Comparison of ENCODE assay signal across 17 cellular contexts in genomic region chr1:67761730-67762129, GRCh38.
DNase-seq lines count a peak whose midpoint lies in the region; ATAC-seq and TF ChIP-seq lines count a peak whose summit lies in the region.
"Had no signal": no experiment of that assay in that cellular context is flagged by ENCODE, and none has a peak within 500 bp of the region (broad histone marks: within the 10 kb centered on the region; RNA-seq: fewer than 3 reads in every experiment).

No MANE protein-coding gene starts in this region.

- WGBS in GM23248 (ENCODE audit: low coverage in 1 of 2, low lambda C conversion rate in 2 of 2, missing lambda C conversion rate in 2 of 2), 2 experiments: 79 to 83% methylated on average over 4 of the region's 4 CpGs

- H3K27me3 ChIP-seq in GM23248 (replicated peaks; ENCODE audit: insufficient read depth): no peaks in the 10 kb centered on the region

- H3K4me1 Mint-ChIP-seq in HFFc6 (ENCODE audit: low read depth) (peaks cover 75% of the 10 kb centered on the region), osteocyte (ENCODE audit: unreplicated experiment) (peaks cover 44% of the 10 kb centered on the region)
- H3K4me1 Mint-ChIP-seq in activated naive CD4-positive, alpha-beta T cell treated with anti-CD3 and anti-CD28 coated beads for 36 hours (ENCODE audit: low read depth): peaks cover 5% of the 10 kb centered on the region

- in situ Hi-C loops in GM23248 (cut with MboI): loop anchor here (5.0 kb wide), 1 partner anchor 229 kb away; no protein-coding TSS in a partner anchor

- ATAC-seq in HG02798 (IDR thresholded peaks at IDR 0.05; ENCODE audit: poor library complexity, unreplicated experiment): no peak

- peaks cover 38% of the 10 kb centered on the region for H3F3A ChIP-seq in GM23248 (ENCODE audit: insufficient read depth)

- H3K27me3 Mint-ChIP-seq in HFFc6 (ENCODE audit: insufficient read depth) (no peaks in the 10 kb centered on the region), osteocyte (ENCODE audit: unreplicated experiment) (no peaks in the 10 kb centered on the region)
- peaks cover 19% of the 10 kb centered on the region for H3K27me3 Mint-ChIP-seq in activated naive CD4-positive, alpha-beta T cell treated with anti-CD3 and anti-CD28 coated beads for 36 hours (ENCODE audit: low read depth)

- no peak overlapping the region for H3K4me3 ChIP-seq in GM23248

- H3K27ac Mint-ChIP-seq in HFFc6 (peak overlapping the region; percentile 68; the same call in 1 of the 2 replicates), osteocyte (ENCODE audit: unreplicated experiment) (peak overlapping the region; percentile 27)
- no peak overlapping the region for H3K27ac Mint-ChIP-seq in activated naive CD4-positive, alpha-beta T cell treated with anti-CD3 and anti-CD28 coated beads for 36 hours
- H3K27ac Mint-ChIP-seq: CD14-positive monocyte had no signal

- no peaks in the 10 kb centered on the region for H3K9me2 ChIP-seq in GM23248 (ENCODE audit: insufficient read depth)
- H3K9me2 ChIP-seq: SK-N-SH had no signal

- intact Hi-C loops in activated naive CD4-positive, alpha-beta T cell treated with anti-CD3 and anti-CD28 coated beads for 36 hours (cut with micrococcal nuclease): loop anchor here (5.0 kb wide), 1 partner anchor 529 kb away; no protein-coding TSS in a partner anchor

- H3K4me3 Mint-ChIP-seq in HFFc6 (no peak overlapping the region), osteocyte (ENCODE audit: unreplicated experiment) (no peak overlapping the region)
- H3K4me3 Mint-ChIP-seq in activated naive CD4-positive, alpha-beta T cell treated with anti-CD3 and anti-CD28 coated beads for 36 hours: no peak overlapping the region
- H3K4me3 Mint-ChIP-seq: CD14-positive monocyte had no signal

- H3K36me3 Mint-ChIP-seq in HFFc6 (ENCODE audit: low read depth): peaks cover 5% of the 10 kb centered on the region; the same call in 1 of the 2 replicates
- no peaks in the 10 kb centered on the region for H3K36me3 Mint-ChIP-seq in osteocyte (ENCODE audit: unreplicated experiment)
- no peaks in the 10 kb centered on the region for H3K36me3 Mint-ChIP-seq in activated naive CD4-positive, alpha-beta T cell treated with anti-CD3 and anti-CD28 coated beads for 36 hours (ENCODE audit: low read depth)
- H3K36me3 Mint-ChIP-seq: CD14-positive monocyte had no signal

- H3K27ac ChIP-seq in GM23248 (no peak overlapping the region), VCaP (0 out of 2 replicates have a peak overlapping the region, but pooled peaks have one; percentile 64)

- H4K20me1 ChIP-seq in GM23248 (ENCODE audit: insufficient read depth): no peaks in the 10 kb centered on the region

- peaks cover 56% of the 10 kb centered on the region for H3K4me1 ChIP-seq in GM23248 (ENCODE audit: insufficient read depth)

- no peaks in the 10 kb centered on the region for H3K36me3 ChIP-seq in GM23248 (ENCODE audit: low read depth)

- H3K9me3 ChIP-seq in GM23248 (ENCODE audit: low read depth): no peaks in the 10 kb centered on the region
- H3K9me3 ChIP-seq: SK-N-SH had no signal

- no peaks in the 10 kb centered on the region for H3K9me3 Mint-ChIP-seq in HFFc6
- no peaks in the 10 kb centered on the region for H3K9me3 Mint-ChIP-seq in osteocyte (ENCODE audit: unreplicated experiment)
- H3K9me3 Mint-ChIP-seq in activated naive CD4-positive, alpha-beta T cell treated with anti-CD3 and anti-CD28 coated beads for 36 hours: no peaks in the 10 kb centered on the region
- H3K9me3 Mint-ChIP-seq: CD14-positive monocyte had no signal

- H3K79me2 ChIP-seq in GM23248 (ENCODE audit: insufficient read depth): peaks cover 87% of the 10 kb centered on the region

- no peak overlapping the region for H3K4me2 ChIP-seq in GM23248 (ENCODE audit: unreplicated experiment)
- H3K4me2 ChIP-seq: SK-N-SH had no signal

- H2AFZ ChIP-seq in GM23248: no peak overlapping the region

- peak overlapping the region; percentile 59; the same call in 1 of the 2 replicates for H3K9ac ChIP-seq in GM23248
- H3K9ac ChIP-seq: SK-N-SH had no signal

- TF ChIP-seq CTCF in HFFc6 (IDR thresholded peaks at IDR 0.05) (no peak), VCaP (conservative IDR thresholded peaks at IDR 0.05) (no peak), osteocyte (IDR thresholded peaks at IDR 0.05) (no peak)

- DNase-seq in GM23248 (no peak), HFFc6 (no peak), osteocyte (ENCODE audit: extremely low spot score, unreplicated experiment) (no peak), HUDEP-2 (lab: John Stamatoyannopoulos, UW; ENCODE audit: unreplicated experiment in 76 of 76) (no peak)
- no peak for DNase-seq in activated naive CD4-positive, alpha-beta T cell treated with anti-CD3 and anti-CD28 coated beads for 36 hours
- DNase-seq: AML-193; KBM-7; NCI-H1417; NCI-H187; NCI-H2227 treated with DMSO at 0.1 percent for 48 hours; NCI-H510A treated with DMSO at 0.1 percent for 48 hours; NK-92 treated with Interleukin-12 subunit alpha and Interleukin-12 subunit beta, amount 100 ng/mL, for 24 hours; SHP77 treated with DMSO at 0.1 percent for 48 hours; SK-N-SH had no signal

- CTCF ChIA-PET in activated naive CD4-positive, alpha-beta T cell treated with anti-CD3 and anti-CD28 coated beads for 36 hours (lab: Charles Lee): interaction anchor here (1.3 to 7.0 kb wide), 8 partner anchors 15 to 236 kb away, joined by 4 to 164 read pairs (median 18); partner anchors contain the start of gene GADD45A
